12 cellular contexts compared by ENCODE assay signal in genomic region chr6:19465760-19466159, GRCh38.
DNase-seq lines count a peak whose midpoint lies in the region; ATAC-seq and TF ChIP-seq lines count a peak whose summit lies in the region.
"Had no signal": no experiment of that assay in that cellular context is flagged by ENCODE, and none has a peak within 500 bp of the region (broad histone marks: within the 10 kb centered on the region; RNA-seq: fewer than 3 reads in every experiment).

No MANE protein-coding gene starts in this region.

- intact Hi-C loops in heart right ventricle (cut with DNase I): no loop called here

- peak overlapping the region; percentile 24 for H3K9ac ChIP-seq in SK-N-MC (ENCODE audit: insufficient read length)

- H3K27me3 ChIP-seq in hepatocyte (no peaks in the 10 kb centered on the region), heart right ventricle (no peaks in the 10 kb centered on the region)

- no peak overlapping the region for H3K4me3 Mint-ChIP-seq in type B pancreatic cell
- H3K4me3 Mint-ChIP-seq: activated CD8-positive, alpha-beta T cell treated with anti-CD3 and anti-CD28 coated beads for 36 hours; B cell; naive thymus-derived CD4-positive, alpha-beta T cell had no signal

- no peak overlapping the region for H3K4me2 ChIP-seq in hepatocyte

- WGBS in hepatocyte (ENCODE audit: low lambda C conversion rate, missing lambda C conversion rate): 57% methylated on average over 3 of the region's 3 CpGs
- WGBS in heart right ventricle, 2 donors: 55 to 68% methylated on average over 3 of the region's 3 CpGs

- no peaks in the 10 kb centered on the region for H3K79me2 ChIP-seq in hepatocyte

- no peaks in the 10 kb centered on the region for H3K4me1 ChIP-seq in hepatocyte (ENCODE audit: insufficient read depth)
- H3K4me1 ChIP-seq in heart right ventricle: no peaks in the 10 kb centered on the region

- no peak overlapping the region for H3K27ac ChIP-seq in SK-N-MC
- H3K27ac ChIP-seq in hepatocyte: no peak overlapping the region
- H3K27ac ChIP-seq in heart right ventricle: no peak overlapping the region

- H3K36me3 Mint-ChIP-seq in type B pancreatic cell: no peaks in the 10 kb centered on the region
- H3K36me3 Mint-ChIP-seq: naive thymus-derived CD4-positive, alpha-beta T cell had no signal

- H3K4me3 ChIP-seq in SK-N-MC (no peak overlapping the region), hepatocyte (no peak overlapping the region), heart right ventricle (no peak overlapping the region)

- H3K36me3 ChIP-seq in SK-N-MC (ENCODE audit: insufficient read depth, low read length) (no peaks in the 10 kb centered on the region), hepatocyte (replicated peaks; ENCODE audit: insufficient read depth, low read depth) (no peaks in the 10 kb centered on the region), heart right ventricle (no peaks in the 10 kb centered on the region)

- DNase-seq in NCI-H345 (lab: John Stamatoyannopoulos, UW) (peak; percentile 52), NCI-H345 treated with DMSO at 0.1 percent for 48 hours (lab: John Stamatoyannopoulos, UW; ENCODE audit: unreplicated experiment) (no peak), SK-N-MC (ENCODE audit: low read depth, low spot score) (no peak), hepatocyte (ENCODE audit: low spot score) (no peak), type B pancreatic cell (ENCODE audit: extremely low spot score, unreplicated experiment) (no peak), heart right ventricle (no peak)
- DNase-seq: activated CD8-positive, alpha-beta T cell treated with anti-CD3 and anti-CD28 coated beads for 36 hours; MM.1S; naive thymus-derived CD4-positive, alpha-beta T cell had no signal

- no peaks in the 10 kb centered on the region for H3K9me2 ChIP-seq in hepatocyte (replicated peaks; ENCODE audit: insufficient read depth)

- H3K9me3 Mint-ChIP-seq in type B pancreatic cell: peaks cover 5% of the 10 kb centered on the region
- H3K9me3 Mint-ChIP-seq: activated CD8-positive, alpha-beta T cell treated with anti-CD3 and anti-CD28 coated beads for 36 hours had no signal

- H3K27ac Mint-ChIP-seq in type B pancreatic cell: peak overlapping the region; percentile 29
- H3K27ac Mint-ChIP-seq: activated CD8-positive, alpha-beta T cell treated with anti-CD3 and anti-CD28 coated beads for 36 hours; B cell; naive thymus-derived CD4-positive, alpha-beta T cell had no signal

- ATAC-seq in GM18861 (IDR thresholded peaks at IDR 0.05; ENCODE audit: unreplicated experiment) (no peak), heart right ventricle (no peak), GM21381 (IDR thresholded peaks at IDR 0.05; ENCODE audit: unreplicated experiment) (no peak)
- ATAC-seq: activated CD8-positive, alpha-beta T cell treated with anti-CD3 and anti-CD28 coated beads for 36 hours; naive thymus-derived CD4-positive, alpha-beta T cell had no signal

- H4K20me1 ChIP-seq in hepatocyte (ENCODE audit: insufficient read depth, poor library complexity, severe bottlenecking): no peaks in the 10 kb centered on the region

- H3K4me1 Mint-ChIP-seq in type B pancreatic cell (ENCODE audit: unreplicated experiment): peaks cover 14% of the 10 kb centered on the region
- H3K4me1 Mint-ChIP-seq: B cell; naive thymus-derived CD4-positive, alpha-beta T cell had no signal

- peak overlapping the region; percentile 1 for H2AFZ ChIP-seq in hepatocyte

- no peaks in the 10 kb centered on the region for H3K9me3 ChIP-seq in SK-N-MC (ENCODE audit: low read depth, low read length)
- H3K9me3 ChIP-seq in hepatocyte (ENCODE audit: low read depth): no peaks in the 10 kb centered on the region
- H3K9me3 ChIP-seq in heart right ventricle: no peaks in the 10 kb centered on the region

- no peak for TF ChIP-seq CTCF in hepatocyte (IDR thresholded peaks at IDR 0.05; ENCODE audit: poor library complexity)
- TF ChIP-seq CTCF in type B pancreatic cell (conservative IDR thresholded peaks at IDR 0.05): no peak
- no peak for TF ChIP-seq CTCF in heart right ventricle (IDR thresholded peaks at IDR 0.05)

- no peaks in the 10 kb centered on the region for H3K27me3 Mint-ChIP-seq in type B pancreatic cell
- H3K27me3 Mint-ChIP-seq: activated CD8-positive, alpha-beta T cell treated with anti-CD3 and anti-CD28 coated beads for 36 hours; B cell; naive thymus-derived CD4-positive, alpha-beta T cell had no signal
